In genomic region chr2:63186331-63186730, GRCh38 we compare ENCODE assay signal across 12 cellular contexts.
DNase-seq lines count a peak whose midpoint lies in the region; ATAC-seq and TF ChIP-seq lines count a peak whose summit lies in the region.
"Had no signal": no experiment of that assay in that cellular context is flagged by ENCODE, and none has a peak within 500 bp of the region (broad histone marks: within the 10 kb centered on the region; RNA-seq: fewer than 3 reads in every experiment).

No MANE protein-coding gene starts in this region.

- H3K4me1 ChIP-seq in SK-N-SH (ENCODE audit: control insufficient read depth in 1 of 2, insufficient read depth in 2 of 2, low read depth in 1 of 2, low read length in 1 of 2), result no peaks in the 10 kb centered on the region
- H3K4me1 ChIP-seq: BLaER1 treated with 17β-estradiol and CSF1 and Interleukin-3, amounts not matched to agents 10 nM and 100 nM had no signal

- CTCF ChIA-PET in SK-N-SH (lab: Yijun Ruan, JAX), result no interaction called here

- H4K20me1 ChIP-seq in SK-N-SH (ENCODE audit: insufficient read depth), result no peaks in the 10 kb centered on the region
- H4K20me1 ChIP-seq: BLaER1 treated with 17β-estradiol and CSF1 and Interleukin-3, amounts not matched to agents 10 nM and 100 nM had no signal

- no peaks in the 10 kb centered on the region for H3K36me3 ChIP-seq in SK-N-SH (replicated peaks in 1 of 2; ENCODE audit: control insufficient read depth in 1 of 2, insufficient read depth in 2 of 2, low read length in 1 of 2)

- no peak for TF ChIP-seq CTCF in SK-N-SH (IDR thresholded peaks at IDR 0.05)

- no peak overlapping the region for H2AFZ ChIP-seq in SK-N-SH (ENCODE audit: low read depth)

- H3K4me2 ChIP-seq in SK-N-SH, result no peak overlapping the region
- H3K4me2 ChIP-seq: BLaER1 treated with 17β-estradiol and CSF1 and Interleukin-3, amounts not matched to agents 10 nM and 100 nM had no signal

- no peak for TF ChIP-seq EP300 in SK-N-SH (IDR thresholded peaks at IDR 0.05; ENCODE audit: borderline replicate concordance in 1 of 2, low read depth in 1 of 2, low read length in 1 of 2)

- 84% methylated on average over 3 of the region's 3 CpGs for WGBS in SK-N-SH (ENCODE audit: low lambda C conversion rate)

- no peak for ATAC-seq in HG02870 (IDR thresholded peaks at IDR 0.05; ENCODE audit: unreplicated experiment)
- ATAC-seq: CD8-positive, alpha-beta T cell; HepG2 had no signal

- POLR2A ChIA-PET in SK-N-SH (lab: Yijun Ruan, JAX), result no interaction called here

- no peaks in the 10 kb centered on the region for H3K27me3 ChIP-seq in SK-N-SH (ENCODE audit: insufficient read depth)
- H3K27me3 ChIP-seq: BLaER1 treated with 17β-estradiol and CSF1 and Interleukin-3, amounts not matched to agents 10 nM and 100 nM had no signal

- H3K27ac ChIP-seq in SK-N-SH (ENCODE audit: low read depth in 2 of 2, low read length in 1 of 2), result no peak overlapping the region
- H3K27ac ChIP-seq: BLaER1 treated with 17β-estradiol and CSF1 and Interleukin-3, amounts not matched to agents 10 nM and 100 nM had no signal

- H3K4me3 ChIP-seq in SK-N-SH (ENCODE audit: low read depth in 2 of 2, low read length in 1 of 2), result no peak overlapping the region
- H3K4me3 ChIP-seq: BLaER1 treated with 17β-estradiol and CSF1 and Interleukin-3, amounts not matched to agents 10 nM and 100 nM had no signal

- no peaks in the 10 kb centered on the region for H3K9me2 ChIP-seq in SK-N-SH

- DNase-seq in EH (ENCODE audit: low read depth), result peak; percentile 7
- DNase-seq in M059J (ENCODE audit: low read depth), result peak; percentile 58
- DNase-seq in astrocyte of the hippocampus (ENCODE audit: low read depth, low spot score), result peak; percentile 3
- DNase-seq in renal cortical epithelial cell (ENCODE audit: low read depth), result peak; percentile 3
- no peak for DNase-seq in SK-N-SH
- DNase-seq: Calu3; CD8-positive, alpha-beta T cell; DMS79 treated with DMSO at 0.1 percent for 48 hours; H9 had no signal

- TF ChIP-seq RAD21 in SK-N-SH (IDR thresholded peaks at IDR 0.05; ENCODE audit: low read length), result no peak

- H3K79me2 ChIP-seq in SK-N-SH (ENCODE audit: insufficient read depth), result no peaks in the 10 kb centered on the region

- H3K9ac ChIP-seq in SK-N-SH, result no peak overlapping the region
- H3K9ac ChIP-seq: BLaER1 treated with 17β-estradiol and CSF1 and Interleukin-3, amounts not matched to agents 10 nM and 100 nM had no signal

- no peaks in the 10 kb centered on the region for H3F3A ChIP-seq in SK-N-SH (replicated peaks; ENCODE audit: insufficient read depth)

- H3K9me3 ChIP-seq in SK-N-SH, result 0 out of 2 replicates have a peak, but pooled peaks cover 8% of the 10 kb centered on the region

TF ChIP-seq in SK-N-SH, 30 proteins besides CTCF, POLR2A, EP300 and RAD21:
- TF ChIP-seq RFX5 (IDR thresholded peaks at IDR 0.05; ENCODE audit: low read length), result no peak
- TF ChIP-seq ELF1 (IDR thresholded peaks at IDR 0.05), result no peak
- no peak for TF ChIP-seq POLR2AphosphoS5 (IDR thresholded peaks at IDR 0.05; ENCODE audit: low read depth, low read length)
- TF ChIP-seq, protein P1, sequence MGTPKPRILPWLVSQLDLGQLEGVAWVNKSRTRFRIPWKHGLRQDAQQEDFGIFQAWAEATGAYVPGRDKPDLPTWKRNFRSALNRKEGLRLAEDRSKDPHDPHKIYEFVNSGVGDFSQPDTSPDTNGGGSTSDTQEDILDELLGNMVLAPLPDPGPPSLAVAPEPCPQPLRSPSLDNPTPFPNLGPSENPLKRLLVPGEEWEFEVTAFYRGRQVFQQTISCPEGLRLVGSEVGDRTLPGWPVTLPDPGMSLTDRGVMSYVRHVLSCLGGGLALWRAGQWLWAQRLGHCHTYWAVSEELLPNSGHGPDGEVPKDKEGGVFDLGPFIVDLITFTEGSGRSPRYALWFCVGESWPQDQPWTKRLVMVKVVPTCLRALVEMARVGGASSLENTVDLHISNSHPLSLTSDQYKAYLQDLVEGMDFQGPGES (IDR thresholded peaks at IDR 0.05; ENCODE audit: low read depth, low read length), result no peak
- TF ChIP-seq NRF1 (IDR thresholded peaks at IDR 0.05; ENCODE audit: low read depth, low read length), result no peak
- TF ChIP-seq NFIC (IDR thresholded peaks at IDR 0.05; ENCODE audit: borderline replicate concordance), result no peak
- TF ChIP-seq, protein P2, sequence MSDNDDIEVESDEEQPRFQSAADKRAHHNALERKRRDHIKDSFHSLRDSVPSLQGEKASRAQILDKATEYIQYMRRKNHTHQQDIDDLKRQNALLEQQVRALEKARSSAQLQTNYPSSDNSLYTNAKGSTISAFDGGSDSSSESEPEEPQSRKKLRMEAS (IDR thresholded peaks at IDR 0.05; ENCODE audit: low read depth), result no peak
- TF ChIP-seq RXRA (IDR thresholded peaks at IDR 0.05; ENCODE audit: borderline replicate concordance, low read depth), result no peak
- TF ChIP-seq SIN3A (IDR thresholded peaks at IDR 0.05; ENCODE audit: borderline replicate concordance, low read depth, low read length), result no peak
- TF ChIP-seq RCOR1 (IDR thresholded peaks at IDR 0.05; ENCODE audit: low read length), result no peak
- TF ChIP-seq MEF2A (IDR thresholded peaks at IDR 0.05; ENCODE audit: borderline replicate concordance, low read depth), result no peak
- TF ChIP-seq JUND (IDR thresholded peaks at IDR 0.05), result no peak
- no peak for TF ChIP-seq USF2 (IDR thresholded peaks at IDR 0.05; ENCODE audit: borderline replicate concordance, low read depth, low read length)
- TF ChIP-seq TCF12 (IDR thresholded peaks at IDR 0.05), result no peak
- no peak for TF ChIP-seq REST (IDR thresholded peaks at IDR 0.05; ENCODE audit: low read depth, low read length)
- TF ChIP-seq TAF1 (IDR thresholded peaks at IDR 0.05; ENCODE audit: borderline replicate concordance, low read depth, low read length), result no peak
- TF ChIP-seq FOXJ3 (CRISPR knock-in tag; IDR thresholded peaks at IDR 0.05), result no peak
